In the genomic region with DNA sequence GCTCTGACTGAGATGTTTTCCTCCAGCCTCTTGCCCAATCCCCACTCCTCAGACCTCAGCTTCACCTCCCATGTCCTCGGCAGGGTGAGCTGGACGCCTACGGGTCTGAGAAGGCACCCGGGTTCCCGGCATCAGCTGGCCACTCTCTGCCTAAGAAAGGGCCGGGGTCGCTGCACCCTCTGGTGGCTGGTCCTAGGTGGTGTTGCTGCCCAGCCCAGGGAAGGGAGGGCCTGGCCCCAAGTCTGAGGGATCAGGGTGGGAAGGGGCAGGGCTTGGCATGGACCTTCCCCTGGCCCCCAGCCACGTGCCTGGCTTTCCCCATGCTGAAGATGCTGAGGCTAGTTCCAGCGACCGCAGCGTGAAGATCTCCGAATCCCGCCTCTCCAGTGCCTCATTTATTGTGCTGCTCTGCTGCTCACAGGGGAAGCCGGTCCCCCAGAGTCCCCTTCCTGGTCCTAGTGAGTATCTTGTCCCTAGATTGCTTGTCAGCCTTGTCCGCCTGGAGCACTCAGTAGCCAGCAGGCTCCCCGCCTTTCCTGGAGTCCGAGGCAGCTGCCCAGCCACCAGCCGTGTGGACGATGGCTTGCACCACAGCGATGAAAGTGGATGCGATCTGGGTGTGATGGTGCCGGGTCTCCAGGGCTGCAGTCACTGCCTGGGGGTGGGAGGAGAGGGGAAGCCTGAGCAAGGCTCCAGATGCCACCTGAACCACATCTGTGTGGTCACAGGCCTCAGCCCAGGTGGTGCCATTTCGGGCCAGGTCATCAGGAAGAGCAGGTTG, we compare ENCODE assay signal across 1 cellular context.
TF ChIP-seq lines count a peak whose summit lies in the region.

No MANE protein-coding gene starts in this region.

TF ChIP-seq in HepG2, 621 proteins besides CTCF, POLR2A, EP300 and RAD21 (continues in another document):
- TF ChIP-seq, protein P1, sequence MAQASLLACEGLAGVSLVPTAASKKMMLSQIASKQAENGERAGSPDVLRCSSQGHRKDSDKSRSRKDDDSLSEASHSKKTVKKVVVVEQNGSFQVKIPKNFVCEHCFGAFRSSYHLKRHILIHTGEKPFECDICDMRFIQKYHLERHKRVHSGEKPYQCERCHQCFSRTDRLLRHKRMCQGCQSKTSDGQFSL (CRISPR knock-in tag; IDR thresholded peaks at IDR 0.05), result no peak
- TF ChIP-seq ZNF225 (CRISPR knock-in tag; IDR thresholded peaks at IDR 0.05) (no peak), KAT8 (CRISPR knock-in tag; IDR thresholded peaks at IDR 0.05) (peak; percentile 36; the same call in 1 of the 2 replicates), ZNF331 (CRISPR knock-in tag; IDR thresholded peaks at IDR 0.05) (no peak), ZNF20 (CRISPR knock-in tag; IDR thresholded peaks at IDR 0.05) (no peak), ELF1 (CRISPR knock-in tag; IDR thresholded peaks at IDR 0.05) (peak; percentile 7; the same call in 1 of the 2 replicates), ZNF788 (CRISPR knock-in tag; IDR thresholded peaks at IDR 0.05; ENCODE audit: borderline replicate concordance) (peak; percentile 25; the same call in 1 of the 2 replicates), CHD4 (IDR thresholded peaks at IDR 0.05; ENCODE audit: borderline replicate concordance, low read length) (no peak), GATAD2A (CRISPR knock-in tag; IDR thresholded peaks at IDR 0.05) (peak; percentile 52; the same call in 1 of the 2 replicates), MIER3 (CRISPR knock-in tag; IDR thresholded peaks at IDR 0.05; ENCODE audit: borderline replicate concordance) (0 out of 2 replicates have a peak, but pooled peaks have one; percentile 20), XRCC5 (optimal IDR thresholded peaks at IDR 0.05; ENCODE audit: low read length) (peak; percentile 87), AKAP8 (CRISPR knock-in tag; IDR thresholded peaks at IDR 0.05) (no peak), PLRG1 (conservative IDR thresholded peaks at IDR 0.05) (no peak), ZNF768 (CRISPR knock-in tag; IDR thresholded peaks at IDR 0.05) (no peak), ZEB1 (IDR thresholded peaks at IDR 0.05; ENCODE audit: insufficient replicate concordance, low read depth) (no peak), ZFY (CRISPR knock-in tag; IDR thresholded peaks at IDR 0.05) (no peak)
- TF ChIP-seq, protein P2, sequence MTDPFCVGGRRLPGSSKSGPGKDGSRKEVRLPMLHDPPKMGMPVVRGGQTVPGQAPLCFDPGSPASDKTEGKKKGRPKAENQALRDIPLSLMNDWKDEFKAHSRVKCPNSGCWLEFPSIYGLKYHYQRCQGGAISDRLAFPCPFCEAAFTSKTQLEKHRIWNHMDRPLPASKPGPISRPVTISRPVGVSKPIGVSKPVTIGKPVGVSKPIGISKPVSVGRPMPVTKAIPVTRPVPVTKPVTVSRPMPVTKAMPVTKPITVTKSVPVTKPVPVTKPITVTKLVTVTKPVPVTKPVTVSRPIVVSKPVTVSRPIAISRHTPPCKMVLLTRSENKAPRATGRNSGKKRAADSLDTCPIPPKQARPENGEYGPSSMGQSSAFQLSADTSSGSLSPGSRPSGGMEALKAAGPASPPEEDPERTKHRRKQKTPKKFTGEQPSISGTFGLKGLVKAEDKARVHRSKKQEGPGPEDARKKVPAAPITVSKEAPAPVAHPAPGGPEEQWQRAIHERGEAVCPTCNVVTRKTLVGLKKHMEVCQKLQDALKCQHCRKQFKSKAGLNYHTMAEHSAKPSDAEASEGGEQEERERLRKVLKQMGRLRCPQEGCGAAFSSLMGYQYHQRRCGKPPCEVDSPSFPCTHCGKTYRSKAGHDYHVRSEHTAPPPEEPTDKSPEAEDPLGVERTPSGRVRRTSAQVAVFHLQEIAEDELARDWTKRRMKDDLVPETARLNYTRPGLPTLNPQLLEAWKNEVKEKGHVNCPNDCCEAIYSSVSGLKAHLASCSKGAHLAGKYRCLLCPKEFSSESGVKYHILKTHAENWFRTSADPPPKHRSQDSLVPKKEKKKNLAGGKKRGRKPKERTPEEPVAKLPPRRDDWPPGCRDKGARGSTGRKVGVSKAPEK (CRISPR knock-in tag; IDR thresholded peaks at IDR 0.05; ENCODE audit: borderline replicate concordance), result no peak
- TF ChIP-seq, protein P3, sequence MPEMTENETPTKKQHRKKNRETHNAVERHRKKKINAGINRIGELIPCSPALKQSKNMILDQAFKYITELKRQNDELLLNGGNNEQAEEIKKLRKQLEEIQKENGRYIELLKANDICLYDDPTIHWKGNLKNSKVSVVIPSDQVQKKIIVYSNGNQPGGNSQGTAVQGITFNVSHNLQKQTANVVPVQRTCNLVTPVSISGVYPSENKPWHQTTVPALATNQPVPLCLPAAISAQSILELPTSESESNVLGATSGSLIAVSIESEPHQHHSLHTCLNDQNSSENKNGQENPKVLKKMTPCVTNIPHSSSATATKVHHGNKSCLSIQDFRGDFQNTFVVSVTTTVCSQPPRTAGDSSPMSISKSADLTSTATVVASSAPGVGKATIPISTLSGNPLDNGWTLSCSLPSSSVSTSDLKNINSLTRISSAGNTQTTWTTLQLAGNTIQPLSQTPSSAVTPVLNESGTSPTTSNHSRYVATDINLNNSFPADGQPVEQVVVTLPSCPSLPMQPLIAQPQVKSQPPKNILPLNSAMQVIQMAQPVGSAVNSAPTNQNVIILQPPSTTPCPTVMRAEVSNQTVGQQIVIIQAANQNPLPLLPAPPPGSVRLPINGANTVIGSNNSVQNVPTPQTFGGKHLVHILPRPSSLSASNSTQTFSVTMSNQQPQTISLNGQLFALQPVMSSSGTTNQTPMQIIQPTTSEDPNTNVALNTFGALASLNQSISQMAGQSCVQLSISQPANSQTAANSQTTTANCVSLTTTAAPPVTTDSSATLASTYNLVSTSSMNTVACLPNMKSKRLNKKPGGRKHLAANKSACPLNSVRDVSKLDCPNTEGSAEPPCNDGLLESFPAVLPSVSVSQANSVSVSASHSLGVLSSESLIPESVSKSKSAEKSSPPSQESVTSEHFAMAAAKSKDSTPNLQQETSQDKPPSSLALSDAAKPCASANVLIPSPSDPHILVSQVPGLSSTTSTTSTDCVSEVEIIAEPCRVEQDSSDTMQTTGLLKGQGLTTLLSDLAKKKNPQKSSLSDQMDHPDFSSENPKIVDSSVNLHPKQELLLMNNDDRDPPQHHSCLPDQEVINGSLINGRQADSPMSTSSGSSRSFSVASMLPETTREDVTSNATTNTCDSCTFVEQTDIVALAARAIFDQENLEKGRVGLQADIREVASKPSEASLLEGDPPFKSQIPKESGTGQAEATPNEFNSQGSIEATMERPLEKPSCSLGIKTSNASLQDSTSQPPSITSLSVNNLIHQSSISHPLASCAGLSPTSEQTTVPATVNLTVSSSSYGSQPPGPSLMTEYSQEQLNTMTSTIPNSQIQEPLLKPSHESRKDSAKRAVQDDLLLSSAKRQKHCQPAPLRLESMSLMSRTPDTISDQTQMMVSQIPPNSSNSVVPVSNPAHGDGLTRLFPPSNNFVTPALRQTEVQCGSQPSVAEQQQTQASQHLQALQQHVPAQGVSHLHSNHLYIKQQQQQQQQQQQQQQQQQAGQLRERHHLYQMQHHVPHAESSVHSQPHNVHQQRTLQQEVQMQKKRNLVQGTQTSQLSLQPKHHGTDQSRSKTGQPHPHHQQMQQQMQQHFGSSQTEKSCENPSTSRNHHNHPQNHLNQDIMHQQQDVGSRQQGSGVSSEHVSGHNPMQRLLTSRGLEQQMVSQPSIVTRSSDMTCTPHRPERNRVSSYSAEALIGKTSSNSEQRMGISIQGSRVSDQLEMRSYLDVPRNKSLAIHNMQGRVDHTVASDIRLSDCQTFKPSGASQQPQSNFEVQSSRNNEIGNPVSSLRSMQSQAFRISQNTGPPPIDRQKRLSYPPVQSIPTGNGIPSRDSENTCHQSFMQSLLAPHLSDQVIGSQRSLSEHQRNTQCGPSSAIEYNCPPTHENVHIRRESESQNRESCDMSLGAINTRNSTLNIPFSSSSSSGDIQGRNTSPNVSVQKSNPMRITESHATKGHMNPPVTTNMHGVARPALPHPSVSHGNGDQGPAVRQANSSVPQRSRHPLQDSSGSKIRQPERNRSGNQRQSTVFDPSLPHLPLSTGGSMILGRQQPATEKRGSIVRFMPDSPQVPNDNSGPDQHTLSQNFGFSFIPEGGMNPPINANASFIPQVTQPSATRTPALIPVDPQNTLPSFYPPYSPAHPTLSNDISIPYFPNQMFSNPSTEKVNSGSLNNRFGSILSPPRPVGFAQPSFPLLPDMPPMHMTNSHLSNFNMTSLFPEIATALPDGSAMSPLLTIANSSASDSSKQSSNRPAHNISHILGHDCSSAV (CRISPR knock-in tag; IDR thresholded peaks at IDR 0.05; ENCODE audit: borderline replicate concordance), result no peak
- TF ChIP-seq, protein P4, sequence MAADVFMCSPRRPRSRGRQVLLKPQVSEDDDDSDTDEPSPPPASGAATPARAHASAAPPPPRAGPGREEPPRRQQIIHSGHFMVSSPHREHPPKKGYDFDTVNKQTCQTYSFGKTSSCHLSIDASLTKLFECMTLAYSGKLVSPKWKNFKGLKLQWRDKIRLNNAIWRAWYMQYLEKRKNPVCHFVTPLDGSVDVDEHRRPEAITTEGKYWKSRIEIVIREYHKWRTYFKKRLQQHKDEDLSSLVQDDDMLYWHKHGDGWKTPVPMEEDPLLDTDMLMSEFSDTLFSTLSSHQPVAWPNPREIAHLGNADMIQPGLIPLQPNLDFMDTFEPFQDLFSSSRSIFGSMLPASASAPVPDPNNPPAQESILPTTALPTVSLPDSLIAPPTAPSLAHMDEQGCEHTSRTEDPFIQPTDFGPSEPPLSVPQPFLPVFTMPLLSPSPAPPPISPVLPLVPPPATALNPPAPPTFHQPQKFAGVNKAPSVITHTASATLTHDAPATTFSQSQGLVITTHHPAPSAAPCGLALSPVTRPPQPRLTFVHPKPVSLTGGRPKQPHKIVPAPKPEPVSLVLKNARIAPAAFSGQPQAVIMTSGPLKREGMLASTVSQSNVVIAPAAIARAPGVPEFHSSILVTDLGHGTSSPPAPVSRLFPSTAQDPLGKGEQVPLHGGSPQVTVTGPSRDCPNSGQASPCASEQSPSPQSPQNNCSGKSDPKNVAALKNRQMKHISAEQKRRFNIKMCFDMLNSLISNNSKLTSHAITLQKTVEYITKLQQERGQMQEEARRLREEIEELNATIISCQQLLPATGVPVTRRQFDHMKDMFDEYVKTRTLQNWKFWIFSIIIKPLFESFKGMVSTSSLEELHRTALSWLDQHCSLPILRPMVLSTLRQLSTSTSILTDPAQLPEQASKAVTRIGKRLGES (CRISPR knock-in tag; IDR thresholded peaks at IDR 0.05; ENCODE audit: borderline replicate concordance), result no peak
- TF ChIP-seq, protein P5, sequence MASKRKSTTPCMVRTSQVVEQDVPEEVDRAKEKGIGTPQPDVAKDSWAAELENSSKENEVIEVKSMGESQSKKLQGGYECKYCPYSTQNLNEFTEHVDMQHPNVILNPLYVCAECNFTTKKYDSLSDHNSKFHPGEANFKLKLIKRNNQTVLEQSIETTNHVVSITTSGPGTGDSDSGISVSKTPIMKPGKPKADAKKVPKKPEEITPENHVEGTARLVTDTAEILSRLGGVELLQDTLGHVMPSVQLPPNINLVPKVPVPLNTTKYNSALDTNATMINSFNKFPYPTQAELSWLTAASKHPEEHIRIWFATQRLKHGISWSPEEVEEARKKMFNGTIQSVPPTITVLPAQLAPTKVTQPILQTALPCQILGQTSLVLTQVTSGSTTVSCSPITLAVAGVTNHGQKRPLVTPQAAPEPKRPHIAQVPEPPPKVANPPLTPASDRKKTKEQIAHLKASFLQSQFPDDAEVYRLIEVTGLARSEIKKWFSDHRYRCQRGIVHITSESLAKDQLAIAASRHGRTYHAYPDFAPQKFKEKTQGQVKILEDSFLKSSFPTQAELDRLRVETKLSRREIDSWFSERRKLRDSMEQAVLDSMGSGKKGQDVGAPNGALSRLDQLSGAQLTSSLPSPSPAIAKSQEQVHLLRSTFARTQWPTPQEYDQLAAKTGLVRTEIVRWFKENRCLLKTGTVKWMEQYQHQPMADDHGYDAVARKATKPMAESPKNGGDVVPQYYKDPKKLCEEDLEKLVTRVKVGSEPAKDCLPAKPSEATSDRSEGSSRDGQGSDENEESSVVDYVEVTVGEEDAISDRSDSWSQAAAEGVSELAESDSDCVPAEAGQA (IDR thresholded peaks at IDR 0.05; ENCODE audit: low read depth), result no peak
- TF ChIP-seq, protein P5 (CRISPR knock-in tag; IDR thresholded peaks at IDR 0.05; ENCODE audit: borderline replicate concordance), result no peak
- TF ChIP-seq, protein P6, sequence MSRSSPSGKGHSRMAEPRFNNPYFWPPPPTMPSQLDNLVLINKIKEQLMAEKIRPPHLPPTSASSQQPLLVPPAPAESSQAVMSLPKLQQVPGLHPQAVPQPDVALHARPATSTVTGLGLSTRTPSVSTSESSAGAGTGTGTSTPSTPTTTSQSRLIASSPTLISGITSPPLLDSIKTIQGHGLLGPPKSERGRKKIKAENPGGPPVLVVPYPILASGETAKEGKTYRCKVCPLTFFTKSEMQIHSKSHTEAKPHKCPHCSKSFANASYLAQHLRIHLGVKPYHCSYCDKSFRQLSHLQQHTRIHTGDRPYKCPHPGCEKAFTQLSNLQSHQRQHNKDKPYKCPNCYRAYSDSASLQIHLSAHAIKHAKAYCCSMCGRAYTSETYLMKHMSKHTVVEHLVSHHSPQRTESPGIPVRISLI (CRISPR knock-in tag; IDR thresholded peaks at IDR 0.05; ENCODE audit: borderline replicate concordance), result no peak
- TF ChIP-seq, protein P7, sequence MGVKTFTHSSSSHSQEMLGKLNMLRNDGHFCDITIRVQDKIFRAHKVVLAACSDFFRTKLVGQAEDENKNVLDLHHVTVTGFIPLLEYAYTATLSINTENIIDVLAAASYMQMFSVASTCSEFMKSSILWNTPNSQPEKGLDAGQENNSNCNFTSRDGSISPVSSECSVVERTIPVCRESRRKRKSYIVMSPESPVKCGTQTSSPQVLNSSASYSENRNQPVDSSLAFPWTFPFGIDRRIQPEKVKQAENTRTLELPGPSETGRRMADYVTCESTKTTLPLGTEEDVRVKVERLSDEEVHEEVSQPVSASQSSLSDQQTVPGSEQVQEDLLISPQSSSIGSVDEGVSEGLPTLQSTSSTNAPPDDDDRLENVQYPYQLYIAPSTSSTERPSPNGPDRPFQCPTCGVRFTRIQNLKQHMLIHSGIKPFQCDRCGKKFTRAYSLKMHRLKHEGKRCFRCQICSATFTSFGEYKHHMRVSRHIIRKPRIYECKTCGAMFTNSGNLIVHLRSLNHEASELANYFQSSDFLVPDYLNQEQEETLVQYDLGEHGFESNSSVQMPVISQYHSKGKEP (CRISPR knock-in tag; IDR thresholded peaks at IDR 0.05), result no peak
- TF ChIP-seq, protein P8, sequence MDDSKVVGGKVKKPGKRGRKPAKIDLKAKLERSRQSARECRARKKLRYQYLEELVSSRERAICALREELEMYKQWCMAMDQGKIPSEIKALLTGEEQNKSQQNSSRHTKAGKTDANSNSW (CRISPR knock-in tag; IDR thresholded peaks at IDR 0.05; ENCODE audit: borderline replicate concordance), result no peak
